In the genomic region with DNA sequence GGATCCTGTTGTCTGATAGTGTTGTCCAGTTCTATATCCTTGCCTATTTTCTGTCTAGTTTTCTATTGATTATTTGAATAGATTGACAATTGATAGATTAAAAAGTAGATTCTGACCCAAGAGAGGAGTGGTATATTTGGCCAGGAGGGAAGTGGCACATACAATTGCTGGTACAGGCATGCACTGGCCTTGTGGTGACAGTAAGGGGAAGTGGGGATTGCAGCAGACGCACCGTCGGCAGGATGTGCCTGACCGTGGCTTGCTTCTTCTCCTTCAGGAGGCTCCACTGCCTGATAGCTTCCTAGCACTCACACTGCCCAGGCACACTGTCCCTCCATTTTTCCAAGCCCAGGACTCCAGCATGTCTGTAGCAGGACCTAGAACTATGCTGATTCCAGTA, we compare ENCODE assay signal across 1 cellular context.
TF ChIP-seq lines count a peak whose summit lies in the region.

No MANE protein-coding gene starts in this region.

TF ChIP-seq in H1, 55 proteins besides CTCF, POLR2A, EP300 and RAD21 (continued from another document):
- TF ChIP-seq, protein P1, sequence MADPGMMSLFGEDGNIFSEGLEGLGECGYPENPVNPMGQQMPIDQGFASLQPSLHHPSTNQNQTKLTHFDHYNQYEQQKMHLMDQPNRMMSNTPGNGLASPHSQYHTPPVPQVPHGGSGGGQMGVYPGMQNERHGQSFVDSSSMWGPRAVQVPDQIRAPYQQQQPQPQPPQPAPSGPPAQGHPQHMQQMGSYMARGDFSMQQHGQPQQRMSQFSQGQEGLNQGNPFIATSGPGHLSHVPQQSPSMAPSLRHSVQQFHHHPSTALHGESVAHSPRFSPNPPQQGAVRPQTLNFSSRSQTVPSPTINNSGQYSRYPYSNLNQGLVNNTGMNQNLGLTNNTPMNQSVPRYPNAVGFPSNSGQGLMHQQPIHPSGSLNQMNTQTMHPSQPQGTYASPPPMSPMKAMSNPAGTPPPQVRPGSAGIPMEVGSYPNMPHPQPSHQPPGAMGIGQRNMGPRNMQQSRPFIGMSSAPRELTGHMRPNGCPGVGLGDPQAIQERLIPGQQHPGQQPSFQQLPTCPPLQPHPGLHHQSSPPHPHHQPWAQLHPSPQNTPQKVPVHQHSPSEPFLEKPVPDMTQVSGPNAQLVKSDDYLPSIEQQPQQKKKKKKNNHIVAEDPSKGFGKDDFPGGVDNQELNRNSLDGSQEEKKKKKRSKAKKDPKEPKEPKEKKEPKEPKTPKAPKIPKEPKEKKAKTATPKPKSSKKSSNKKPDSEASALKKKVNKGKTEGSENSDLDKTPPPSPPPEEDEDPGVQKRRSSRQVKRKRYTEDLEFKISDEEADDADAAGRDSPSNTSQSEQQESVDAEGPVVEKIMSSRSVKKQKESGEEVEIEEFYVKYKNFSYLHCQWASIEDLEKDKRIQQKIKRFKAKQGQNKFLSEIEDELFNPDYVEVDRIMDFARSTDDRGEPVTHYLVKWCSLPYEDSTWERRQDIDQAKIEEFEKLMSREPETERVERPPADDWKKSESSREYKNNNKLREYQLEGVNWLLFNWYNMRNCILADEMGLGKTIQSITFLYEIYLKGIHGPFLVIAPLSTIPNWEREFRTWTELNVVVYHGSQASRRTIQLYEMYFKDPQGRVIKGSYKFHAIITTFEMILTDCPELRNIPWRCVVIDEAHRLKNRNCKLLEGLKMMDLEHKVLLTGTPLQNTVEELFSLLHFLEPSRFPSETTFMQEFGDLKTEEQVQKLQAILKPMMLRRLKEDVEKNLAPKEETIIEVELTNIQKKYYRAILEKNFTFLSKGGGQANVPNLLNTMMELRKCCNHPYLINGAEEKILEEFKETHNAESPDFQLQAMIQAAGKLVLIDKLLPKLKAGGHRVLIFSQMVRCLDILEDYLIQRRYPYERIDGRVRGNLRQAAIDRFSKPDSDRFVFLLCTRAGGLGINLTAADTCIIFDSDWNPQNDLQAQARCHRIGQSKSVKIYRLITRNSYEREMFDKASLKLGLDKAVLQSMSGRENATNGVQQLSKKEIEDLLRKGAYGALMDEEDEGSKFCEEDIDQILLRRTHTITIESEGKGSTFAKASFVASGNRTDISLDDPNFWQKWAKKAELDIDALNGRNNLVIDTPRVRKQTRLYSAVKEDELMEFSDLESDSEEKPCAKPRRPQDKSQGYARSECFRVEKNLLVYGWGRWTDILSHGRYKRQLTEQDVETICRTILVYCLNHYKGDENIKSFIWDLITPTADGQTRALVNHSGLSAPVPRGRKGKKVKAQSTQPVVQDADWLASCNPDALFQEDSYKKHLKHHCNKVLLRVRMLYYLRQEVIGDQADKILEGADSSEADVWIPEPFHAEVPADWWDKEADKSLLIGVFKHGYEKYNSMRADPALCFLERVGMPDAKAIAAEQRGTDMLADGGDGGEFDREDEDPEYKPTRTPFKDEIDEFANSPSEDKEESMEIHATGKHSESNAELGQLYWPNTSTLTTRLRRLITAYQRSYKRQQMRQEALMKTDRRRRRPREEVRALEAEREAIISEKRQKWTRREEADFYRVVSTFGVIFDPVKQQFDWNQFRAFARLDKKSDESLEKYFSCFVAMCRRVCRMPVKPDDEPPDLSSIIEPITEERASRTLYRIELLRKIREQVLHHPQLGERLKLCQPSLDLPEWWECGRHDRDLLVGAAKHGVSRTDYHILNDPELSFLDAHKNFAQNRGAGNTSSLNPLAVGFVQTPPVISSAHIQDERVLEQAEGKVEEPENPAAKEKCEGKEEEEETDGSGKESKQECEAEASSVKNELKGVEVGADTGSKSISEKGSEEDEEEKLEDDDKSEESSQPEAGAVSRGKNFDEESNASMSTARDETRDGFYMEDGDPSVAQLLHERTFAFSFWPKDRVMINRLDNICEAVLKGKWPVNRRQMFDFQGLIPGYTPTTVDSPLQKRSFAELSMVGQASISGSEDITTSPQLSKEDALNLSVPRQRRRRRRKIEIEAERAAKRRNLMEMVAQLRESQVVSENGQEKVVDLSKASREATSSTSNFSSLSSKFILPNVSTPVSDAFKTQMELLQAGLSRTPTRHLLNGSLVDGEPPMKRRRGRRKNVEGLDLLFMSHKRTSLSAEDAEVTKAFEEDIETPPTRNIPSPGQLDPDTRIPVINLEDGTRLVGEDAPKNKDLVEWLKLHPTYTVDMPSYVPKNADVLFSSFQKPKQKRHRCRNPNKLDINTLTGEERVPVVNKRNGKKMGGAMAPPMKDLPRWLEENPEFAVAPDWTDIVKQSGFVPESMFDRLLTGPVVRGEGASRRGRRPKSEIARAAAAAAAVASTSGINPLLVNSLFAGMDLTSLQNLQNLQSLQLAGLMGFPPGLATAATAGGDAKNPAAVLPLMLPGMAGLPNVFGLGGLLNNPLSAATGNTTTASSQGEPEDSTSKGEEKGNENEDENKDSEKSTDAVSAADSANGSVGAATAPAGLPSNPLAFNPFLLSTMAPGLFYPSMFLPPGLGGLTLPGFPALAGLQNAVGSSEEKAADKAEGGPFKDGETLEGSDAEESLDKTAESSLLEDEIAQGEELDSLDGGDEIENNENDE (IDR thresholded peaks at IDR 0.05; ENCODE audit: insufficient replicate concordance, low read length): no peak
- TF ChIP-seq SP1 (IDR thresholded peaks at IDR 0.05; ENCODE audit: low read depth, low read length) (no peak), SRF (IDR thresholded peaks at IDR 0.05; ENCODE audit: low read depth, low read length) (no peak), CEBPB (IDR thresholded peaks at IDR 0.05; ENCODE audit: low read depth, low read length) (no peak)
